In genomic region chr1:109216662-109217061, GRCh38 we compare ENCODE assay signal across 11 cellular contexts. TPM values are rescaled to one million over a fixed set of nuclear protein-coding genes. Genes with fewer than 3 reads are reported as not detected.
A peak's percentile ranks its signal among the peaks of the same experiment; 100 is the strongest.
DNase-seq lines count a peak whose midpoint lies in the region; ATAC-seq and TF ChIP-seq lines count a peak whose summit lies in the region.
"Had no signal": no experiment of that assay in that cellular context is flagged by ENCODE, and none has a peak within 500 bp of the region (broad histone marks: within the 10 kb centered on the region; RNA-seq: fewer than 3 reads in every experiment).

No MANE protein-coding gene starts in this region.

- peak overlapping the region; percentile 98 for H3K27ac ChIP-seq in epithelial cell of prostate
- H3K27ac ChIP-seq in smooth muscle cell (ENCODE audit: low read depth), result peak overlapping the region; percentile 97

- no peak overlapping the region for H3K9ac ChIP-seq in smooth muscle cell (ENCODE audit: low read depth)

- no peak for ATAC-seq in activated CD8-positive, alpha-beta memory T cell treated with anti-CD3 and anti-CD28 coated beads, Interleukin-2, amount 10 ng/mL, durations not matched to agents 7 days and 5 days
- ATAC-seq in T-helper 17 cell (no peak), HG03571 (IDR thresholded peaks at IDR 0.05; ENCODE audit: unreplicated experiment) (no peak), GM19463 (IDR thresholded peaks at IDR 0.05; ENCODE audit: unreplicated experiment) (no peak)

- no peak for DNase-seq in activated CD8-positive, alpha-beta memory T cell treated with anti-CD3 and anti-CD28 coated beads, Interleukin-2, amount 10 ng/mL, durations not matched to agents 7 days and 5 days
- DNase-seq in activated CD8-positive, alpha-beta memory T cell treated with anti-CD3 and anti-CD28 coated beads, Interleukin-2, amount 50 U/mL, for 4 hours, result no peak
- DNase-seq in T-helper 17 cell (no peak), epithelial cell of prostate (ENCODE audit: low read depth, low spot score) (no peak), smooth muscle cell (lab: John Stamatoyannopoulos, UW; ENCODE audit: unreplicated experiment) (no peak), DMS153 (lab: John Stamatoyannopoulos, UW) (no peak)
- DNase-seq: cortex of kidney; NCI-H187 treated with DMSO at 0.1 percent for 48 hours; stimulated activated CD4-positive, alpha-beta T cell treated with anti-CD3 and anti-CD28 coated beads, Interleukin-1b, Interleukin-23, amount 100 ng/mL, for 48 hours had no signal

- H2AFZ ChIP-seq in smooth muscle cell (ENCODE audit: low read depth), result no peak overlapping the region

- H3K9me3 Mint-ChIP-seq in activated CD8-positive, alpha-beta memory T cell treated with anti-CD3 and anti-CD28 coated beads, Interleukin-2, amount 10 ng/mL, durations not matched to agents 7 days and 5 days (ENCODE audit: low read depth), result no peaks in the 10 kb centered on the region

- H3K4me1 Mint-ChIP-seq in activated CD8-positive, alpha-beta memory T cell treated with anti-CD3 and anti-CD28 coated beads, Interleukin-2, amount 10 ng/mL, durations not matched to agents 7 days and 5 days, result peaks cover 39% of the 10 kb centered on the region
- peaks cover 38% of the 10 kb centered on the region for H3K4me1 Mint-ChIP-seq in T-helper 17 cell

- H3K9me3 ChIP-seq in T-helper 17 cell (ENCODE audit: control insufficient read depth, low read length, poor library complexity, severe bottlenecking) (no peaks in the 10 kb centered on the region), smooth muscle cell (replicated peaks; ENCODE audit: low read depth) (no peaks in the 10 kb centered on the region)

- H3K4me3 ChIP-seq in smooth muscle cell, result no peak overlapping the region

- 77% methylated on average over 4 of the region's 4 CpGs for WGBS in smooth muscle cell (ENCODE audit: low lambda C conversion rate)

- H3K79me2 ChIP-seq in smooth muscle cell (ENCODE audit: low read depth), result peaks cover 73% of the 10 kb centered on the region

- no peak for TF ChIP-seq CTCF in smooth muscle cell (IDR thresholded peaks at IDR 0.05; ENCODE audit: borderline replicate concordance, insufficient read depth, poor library complexity, severe bottlenecking)

- H4K20me1 ChIP-seq in smooth muscle cell (ENCODE audit: low read depth), result peaks cover 58% of the 10 kb centered on the region

- peaks cover 2% of the 10 kb centered on the region for H3K36me3 ChIP-seq in smooth muscle cell (ENCODE audit: low read depth)

- peak overlapping the region; percentile 89 for H3K4me2 ChIP-seq in smooth muscle cell

- H3K27me3 ChIP-seq in smooth muscle cell (ENCODE audit: low read depth), result no peaks in the 10 kb centered on the region

- H3F3A ChIP-seq in smooth muscle cell (ENCODE audit: low read depth), result peaks cover 11% of the 10 kb centered on the region

- no peaks in the 10 kb centered on the region for H3K27me3 Mint-ChIP-seq in activated CD8-positive, alpha-beta memory T cell treated with anti-CD3 and anti-CD28 coated beads, Interleukin-2, amount 10 ng/mL, durations not matched to agents 7 days and 5 days
- H3K27me3 Mint-ChIP-seq in T-helper 17 cell, result no peaks in the 10 kb centered on the region

- H3K4me1 ChIP-seq in smooth muscle cell (ENCODE audit: low read depth), result peaks cover 15% of the 10 kb centered on the region

- CTCF ChIA-PET in activated CD8-positive, alpha-beta memory T cell treated with anti-CD3 and anti-CD28 coated beads, Interleukin-2, amount 10 ng/mL, durations not matched to agents 7 days and 5 days (lab: Charles Lee), result interaction anchor here (1.3 to 1.5 kb wide), 2 partner anchors 11 to 15 kb away, joined by 3 to 5 read pairs; no protein-coding TSS in a partner anchor

- peak overlapping the region; percentile 97 for H3K4me3 Mint-ChIP-seq in activated CD8-positive, alpha-beta memory T cell treated with anti-CD3 and anti-CD28 coated beads, Interleukin-2, amount 10 ng/mL, durations not matched to agents 7 days and 5 days
- peak overlapping the region; percentile 64 for H3K4me3 Mint-ChIP-seq in T-helper 17 cell

- peaks cover 51% of the 10 kb centered on the region for H3K36me3 Mint-ChIP-seq in activated CD8-positive, alpha-beta memory T cell treated with anti-CD3 and anti-CD28 coated beads, Interleukin-2, amount 10 ng/mL, durations not matched to agents 7 days and 5 days
- H3K36me3 Mint-ChIP-seq in T-helper 17 cell (ENCODE audit: low read depth), result peaks cover 7% of the 10 kb centered on the region

- peak overlapping the region; percentile 94 for H3K27ac Mint-ChIP-seq in activated CD8-positive, alpha-beta memory T cell treated with anti-CD3 and anti-CD28 coated beads, Interleukin-2, amount 10 ng/mL, durations not matched to agents 7 days and 5 days
- peak overlapping the region; percentile 86 for H3K27ac Mint-ChIP-seq in T-helper 17 cell

RNA-seq across cellular contexts. Expression of gene SARS1, which starts 2.9 kb away (rescaled TPM):
- 100 to 1,000 TPM; 148 to 194 TPM for total RNA-seq in activated CD8-positive, alpha-beta memory T cell treated with anti-CD3 and anti-CD28 coated beads, Interleukin-2, amount 10 ng/mL, durations not matched to agents 7 days and 5 days
- total RNA-seq in T-helper 17 cell, result 100 to 1,000 TPM in 1 of 2 donors, 10 to 100 TPM in 1; 90.8 to 120 TPM
- 157 and 164 TPM in 2 replicates for total RNA-seq in smooth muscle cell
- 165 and 176 TPM in 2 replicates for polyA plus RNA-seq in smooth muscle cell

RNA-seq across cellular contexts. Expression of gene CELSR2, which starts 32.7 kb away (rescaled TPM):
- total RNA-seq in activated CD8-positive, alpha-beta memory T cell treated with anti-CD3 and anti-CD28 coated beads, Interleukin-2, amount 10 ng/mL, durations not matched to agents 7 days and 5 days, result 1 to 10 TPM; 3.3 to 4.0 TPM
- total RNA-seq in T-helper 17 cell, result 1 to 10 TPM; 3.2 to 3.3 TPM
- total RNA-seq in smooth muscle cell, result 2.9 and 3.6 TPM in 2 replicates
- polyA plus RNA-seq in smooth muscle cell, result 1.8 and 5.1 TPM in 2 replicates
